In genomic region chr12:54018608-54018984, GRCh38 we compare ENCODE assay signal across 10 cellular contexts. TPM values are rescaled to one million over a fixed set of nuclear protein-coding genes. Genes with fewer than 3 reads are reported as not detected.
DNase-seq lines count a peak whose midpoint lies in the region; ATAC-seq and TF ChIP-seq lines count a peak whose summit lies in the region.
"Had no signal": no experiment of that assay in that cellular context is flagged by ENCODE, and none has a peak within 500 bp of the region (broad histone marks: within the 10 kb centered on the region; RNA-seq: fewer than 3 reads in every experiment).

No MANE protein-coding gene starts in this region.

- H3K9me3 ChIP-seq in DND-41 (ENCODE audit: insufficient read depth, low read length, severe bottlenecking), result no peaks in the 10 kb centered on the region
- H3K9me3 ChIP-seq in neural cell (ENCODE audit: low read length), result no peaks in the 10 kb centered on the region
- no peaks in the 10 kb centered on the region for H3K9me3 ChIP-seq in body of pancreas

- H2AFZ ChIP-seq in DND-41 (ENCODE audit: low read depth, low read length), result peak overlapping the region; percentile 94
- no peak overlapping the region for H2AFZ ChIP-seq in neural cell (ENCODE audit: low read depth, low read length)

- H3K9me2 ChIP-seq in neural cell (ENCODE audit: insufficient read depth, low read length), result no peaks in the 10 kb centered on the region

- H3K27me3 ChIP-seq in DND-41 (ENCODE audit: insufficient read depth, low read length, poor library complexity) (peaks cover 44% of the 10 kb centered on the region), neural cell (ENCODE audit: insufficient read depth, low read depth, low read length) (peaks cover 98% of the 10 kb centered on the region), body of pancreas (peaks cover 6 to 35% of the 10 kb centered on the region in 2 donors)

- H3K36me3 ChIP-seq in DND-41 (ENCODE audit: insufficient read depth, low read length) (no peaks in the 10 kb centered on the region), neural cell (ENCODE audit: insufficient read depth, low read length) (no peaks in the 10 kb centered on the region), body of pancreas (replicated peaks in 1 of 2; ENCODE audit: insufficient read depth in 1 of 2, low read depth in 2 of 2) (no peaks in the 10 kb centered on the region)
- H3K36me3 ChIP-seq: cardiac muscle cell had no signal

- H3K79me2 ChIP-seq in DND-41 (ENCODE audit: insufficient read depth, low read length), result 0 out of 2 replicates have a peak, but pooled peaks cover 3% of the 10 kb centered on the region
- no peaks in the 10 kb centered on the region for H3K79me2 ChIP-seq in neural cell (replicated peaks; ENCODE audit: insufficient read depth, low read length)
- H3K79me2 ChIP-seq: parathyroid adenoma had no signal

- in situ Hi-C loops in astrocyte of the spinal cord (cut with HindIII; ENCODE audit: low sequenced_read_pairs), result loop anchor here (25.0 kb wide), 1 partner anchor 169 kb away; the partner anchor contains the start of gene SMUG1

- 18 to 27% methylated on average over 8 to 21 of the region's 22 CpGs for WGBS in body of pancreas, 2 donors

- intact Hi-C loops in body of pancreas (cut with DNase I), result no loop called here

- DNase-seq in DND-41, result no peak
- peak; percentile 71 for DNase-seq in LHCN-M2 (ENCODE audit: low read depth)
- no peak for DNase-seq in astrocyte of the spinal cord (ENCODE audit: low read depth, low spot score)
- no peak for DNase-seq in NCI-H510A treated with DMSO at 0.1 percent for 48 hours (lab: John Stamatoyannopoulos, UW)
- no peak for DNase-seq in midbrain (lab: John Stamatoyannopoulos, UW)
- DNase-seq in stimulated activated CD4-positive, alpha-beta T cell treated with anti-CD3 and anti-CD28 coated beads, Interleukin-12 subunit alpha, Interleukin-12 subunit beta, amount 100 ng/mL, for 4 hours, result no peak
- DNase-seq in body of pancreas, result no peak

- no peaks in the 10 kb centered on the region for H3F3A ChIP-seq in neural cell (ENCODE audit: insufficient read depth, low read length, poor library complexity, severe bottlenecking)

- H3K4me1 ChIP-seq in DND-41 (ENCODE audit: insufficient read depth, low read length) (peaks cover 17% of the 10 kb centered on the region), body of pancreas (peaks cover 25% of the 10 kb centered on the region)
- H3K4me1 ChIP-seq: parathyroid adenoma had no signal

- no peak for TF ChIP-seq RAD21 in neural cell (conservative IDR thresholded peaks at IDR 0.05)

- H3K27ac ChIP-seq in DND-41 (ENCODE audit: low read length) (peak overlapping the region; percentile 95), neural cell (ENCODE audit: low read length) (no peak overlapping the region), body of pancreas (no peak overlapping the region)
- H3K27ac ChIP-seq: cardiac muscle cell, parathyroid adenoma had no signal

- no peak for TF ChIP-seq POLR2A in body of pancreas (IDR thresholded peaks at IDR 0.05)

- TF ChIP-seq CTCF in DND-41 (IDR thresholded peaks at IDR 0.05; ENCODE audit: borderline replicate concordance, extremely low read depth, low read length, poor library complexity, severe bottlenecking), result no peak
- TF ChIP-seq CTCF in astrocyte of the spinal cord (IDR thresholded peaks at IDR 0.05; ENCODE audit: low read depth, low read length), result no peak
- TF ChIP-seq CTCF in neural cell (IDR thresholded peaks at IDR 0.05; ENCODE audit: poor library complexity, severe bottlenecking), result no peak
- no peak for TF ChIP-seq CTCF in body of pancreas (IDR thresholded peaks at IDR 0.05)

- no peak for ATAC-seq in DND-41 (ENCODE audit: insufficient read depth, low read depth)
- ATAC-seq in body of pancreas, result no peak

- peak overlapping the region; percentile 73 for H3K4me2 ChIP-seq in DND-41 (ENCODE audit: insufficient read depth, low read length)
- no peak overlapping the region for H3K4me2 ChIP-seq in neural cell (ENCODE audit: low read length)

- H3K4me3 ChIP-seq in DND-41 (ENCODE audit: low read depth in 1 of 2, low read length in 2 of 2) (peak overlapping the region; percentile 39 to 63; a peak in 3 of 4 replicates), astrocyte of the spinal cord (ENCODE audit: low read depth, low read length) (peak overlapping the region; percentile 64), neural cell (ENCODE audit: low read length) (no peak overlapping the region), body of pancreas (no peak overlapping the region)

- TF ChIP-seq EP300 in neural cell (conservative IDR thresholded peaks at IDR 0.05; ENCODE audit: poor library complexity, severe bottlenecking), result no peak

- H4K20me1 ChIP-seq in DND-41 (ENCODE audit: insufficient read depth, low read length), result no peaks in the 10 kb centered on the region
- no peaks in the 10 kb centered on the region for H4K20me1 ChIP-seq in neural cell (ENCODE audit: insufficient read depth)

- H3K9ac ChIP-seq in DND-41 (ENCODE audit: low read depth, low read length) (peak overlapping the region; percentile 87), neural cell (ENCODE audit: low read length) (no peak overlapping the region)
- H3K9ac ChIP-seq: parathyroid adenoma had no signal

TF ChIP-seq in neural cell, 6 proteins besides CTCF, POLR2A, EP300 and RAD21:
- peak; percentile 27 for TF ChIP-seq POLR2AphosphoS5 (IDR thresholded peaks at IDR 0.05)
- TF ChIP-seq EZH2 (IDR thresholded peaks at IDR 0.05; ENCODE audit: borderline replicate concordance, insufficient read depth, low read length, poor library complexity, severe bottlenecking), result no peak
- TF ChIP-seq, protein P1, sequence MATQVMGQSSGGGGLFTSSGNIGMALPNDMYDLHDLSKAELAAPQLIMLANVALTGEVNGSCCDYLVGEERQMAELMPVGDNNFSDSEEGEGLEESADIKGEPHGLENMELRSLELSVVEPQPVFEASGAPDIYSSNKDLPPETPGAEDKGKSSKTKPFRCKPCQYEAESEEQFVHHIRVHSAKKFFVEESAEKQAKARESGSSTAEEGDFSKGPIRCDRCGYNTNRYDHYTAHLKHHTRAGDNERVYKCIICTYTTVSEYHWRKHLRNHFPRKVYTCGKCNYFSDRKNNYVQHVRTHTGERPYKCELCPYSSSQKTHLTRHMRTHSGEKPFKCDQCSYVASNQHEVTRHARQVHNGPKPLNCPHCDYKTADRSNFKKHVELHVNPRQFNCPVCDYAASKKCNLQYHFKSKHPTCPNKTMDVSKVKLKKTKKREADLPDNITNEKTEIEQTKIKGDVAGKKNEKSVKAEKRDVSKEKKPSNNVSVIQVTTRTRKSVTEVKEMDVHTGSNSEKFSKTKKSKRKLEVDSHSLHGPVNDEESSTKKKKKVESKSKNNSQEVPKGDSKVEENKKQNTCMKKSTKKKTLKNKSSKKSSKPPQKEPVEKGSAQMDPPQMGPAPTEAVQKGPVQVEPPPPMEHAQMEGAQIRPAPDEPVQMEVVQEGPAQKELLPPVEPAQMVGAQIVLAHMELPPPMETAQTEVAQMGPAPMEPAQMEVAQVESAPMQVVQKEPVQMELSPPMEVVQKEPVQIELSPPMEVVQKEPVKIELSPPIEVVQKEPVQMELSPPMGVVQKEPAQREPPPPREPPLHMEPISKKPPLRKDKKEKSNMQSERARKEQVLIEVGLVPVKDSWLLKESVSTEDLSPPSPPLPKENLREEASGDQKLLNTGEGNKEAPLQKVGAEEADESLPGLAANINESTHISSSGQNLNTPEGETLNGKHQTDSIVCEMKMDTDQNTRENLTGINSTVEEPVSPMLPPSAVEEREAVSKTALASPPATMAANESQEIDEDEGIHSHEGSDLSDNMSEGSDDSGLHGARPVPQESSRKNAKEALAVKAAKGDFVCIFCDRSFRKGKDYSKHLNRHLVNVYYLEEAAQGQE (IDR thresholded peaks at IDR 0.05; ENCODE audit: borderline replicate concordance), result no peak
- no peak for TF ChIP-seq MXI1 (conservative IDR thresholded peaks at IDR 0.05; ENCODE audit: poor library complexity, severe bottlenecking)
- TF ChIP-seq TAF1 (IDR thresholded peaks at IDR 0.05; ENCODE audit: low read depth), result no peak
- TF ChIP-seq SMC3 (conservative IDR thresholded peaks at IDR 0.05; ENCODE audit: poor library complexity), result no peak

RNA-seq across cellular contexts. Expression of gene HOXC6, which starts 9.6 kb away (rescaled TPM):
- total RNA-seq in LHCN-M2 (2014; rRNA removed) (5.3 and 5.6 TPM in 2 replicates), body of pancreas (not detected)
- polyA plus RNA-seq in LHCN-M2 (2012), result 24.5 TPM
- not detected in 2 replicates for polyA plus RNA-seq in neural cell
- polyA minus RNA-seq in neural cell, result not detected in 2 replicates
- total RNA-seq: cardiac muscle cell had no signal
- polyA plus RNA-seq: cardiac muscle cell had no signal

RNA-seq across cellular contexts. Expression of gene HOXC8, which starts 9.8 kb away (rescaled TPM):
- total RNA-seq in LHCN-M2 (2014; rRNA removed) (8.7 and 10.0 TPM in 2 replicates), body of pancreas (not detected)
- polyA plus RNA-seq in LHCN-M2 (2012), result 29.8 TPM
- not detected in 2 replicates for polyA plus RNA-seq in neural cell
- not detected in 2 replicates for polyA minus RNA-seq in neural cell
- polyA plus RNA-seq: cardiac muscle cell had no signal

RNA-seq across cellular contexts. Expression of gene HOXC5, which starts 14.3 kb away (rescaled TPM):
- total RNA-seq in LHCN-M2 (2014; rRNA removed) (1.8 and 2.9 TPM in 2 replicates), body of pancreas (not detected)
- polyA plus RNA-seq in LHCN-M2 (2012), result 0.55 TPM
- polyA plus RNA-seq in neural cell, result not detected in 2 replicates
- polyA minus RNA-seq in neural cell, result not detected in 2 replicates
- total RNA-seq: cardiac muscle cell had no signal
- polyA plus RNA-seq: cardiac muscle cell had no signal

RNA-seq across cellular contexts. Expression of gene HOXC9, which starts 18.6 kb away (rescaled TPM):
- total RNA-seq in LHCN-M2 (2014; rRNA removed), result 7.8 and 8.8 TPM in 2 replicates
- polyA plus RNA-seq in LHCN-M2 (2012), result 12.1 TPM
- not detected in 2 replicates for polyA plus RNA-seq in neural cell
- not detected in 2 replicates for polyA minus RNA-seq in neural cell
- total RNA-seq in body of pancreas, result not detected
- total RNA-seq: cardiac muscle cell had no signal
- polyA plus RNA-seq: cardiac muscle cell had no signal

RNA-seq across cellular contexts. Expression of gene HOXC10, which starts 33.6 kb away (rescaled TPM):
- total RNA-seq in LHCN-M2 (2014; rRNA removed) (6.9 and 7.5 TPM in 2 replicates), body of pancreas (not detected)
- polyA plus RNA-seq in LHCN-M2 (2012), result 15.9 TPM
- polyA plus RNA-seq in neural cell, result not detected in 2 replicates
- polyA minus RNA-seq in neural cell, result not detected in 2 replicates
- total RNA-seq: cardiac muscle cell had no signal
- polyA plus RNA-seq: cardiac muscle cell had no signal

Comparison
In these comparisons a context has a peak if more than half of its experiments do, and no peak if none do; other contexts are left out.
1. H3K4me3 ChIP-seq: peak in DND-41 (2 of 2) and astrocyte of the spinal cord (single experiment); none in neural cell (single experiment) and body of pancreas (0 of 2).